In genomic region chr17:45221081-45221996, GRCh38 we compare ENCODE assay signal across 8 cellular contexts. TPM values are rescaled to one million over a fixed set of nuclear protein-coding genes. Genes with fewer than 3 reads are reported as not detected.
DNase-seq lines count a peak whose midpoint lies in the region; ATAC-seq, FAIRE-seq and TF ChIP-seq lines count a peak whose summit lies in the region.

Gene FMNL1 (plus strand): TSS chr17:45221885. CDS start chr17:45222125, 240 bp downstream.

- TF ChIP-seq CTCF in pancreas (IDR thresholded peaks at IDR 0.05): no peak

- 4 to 6% methylated on average over 40 to 95 of the region's 95 CpGs for WGBS in pancreas, 2 donors

- H3K36me3 ChIP-seq in pancreas: no peaks in the 10 kb centered on the region

- ATAC-seq in Right ventricle myocardium inferior (peak; percentile 33), pancreas (peak in 3 of 4 donors; percentile 15 to 58 (median 32))

- no peaks in the 10 kb centered on the region for H3K9me3 ChIP-seq in pancreas

- DNase-seq in NCI-H748 (lab: John Stamatoyannopoulos, UW; ENCODE audit: unreplicated experiment) (peak; percentile 59), NCI-H748 treated with DMSO at 0.1 percent for 48 hours (lab: John Stamatoyannopoulos, UW) (no peak), NOMO-1 treated with dmso at 0.1 percent for 144 hours (lab: John Stamatoyannopoulos, UW; ENCODE audit: unreplicated experiment) (peak; percentile 70), Right ventricle myocardium inferior (ENCODE audit: missing footprints) (peak; percentile 92), pancreas (peak in 1 of 6 donors; percentile 72), pons (ENCODE audit: low spot score) (no peak), NCI-H1694 (lab: John Stamatoyannopoulos, UW) (no peak)
- DNase-seq in activated effector memory CD4-positive, alpha-beta T cell treated with Interleukin-2 at 50 U/mL for 16 hours: peak; percentile 61

- H3K27ac ChIP-seq in pancreas: peak within 1 kb of the TSS in 1 of 4 donors; percentile 23

- FAIRE-seq in pancreas (lab: Jason Lieb, UNC): no peak

- intact Hi-C loops in Right ventricle myocardium inferior (cut with DNase I) (loop anchor here (5.0 kb wide), 2 partner anchors 41 to 56 kb away; partner anchors contain the start of gene SPATA32), pancreas (cut with DNase I) (loop anchor here in 2 of 3 donors (5.0 to 10.0 kb wide), 2 partner anchors 166 to 603 kb away; no protein-coding TSS in a partner anchor)

- H3K27me3 ChIP-seq in pancreas: no peaks in the 10 kb centered on the region

- peak within 1 kb of the TSS; percentile 45 to 61 (median 58) for H3K4me3 ChIP-seq in pancreas

- peaks cover 0 to 5% (median 0%) of the 10 kb centered on the region in 3 donors for H3K4me1 ChIP-seq in pancreas

RNA-seq across cellular contexts. Expression of gene FMNL1, which starts in this region (rescaled TPM):
- total RNA-seq in Right ventricle myocardium inferior (13.7 TPM), pancreas (10 to 100 TPM in 2 of 6 donors, 1 to 10 TPM in 4; 1.9 to 22.1 (median 4.6) TPM)
- 1 to 10 TPM; 5.2 to 7.0 TPM for polyA plus RNA-seq in pancreas

Comparison
In these comparisons a context has a peak if more than half of its experiments do, and no peak if none do; other contexts are left out.
1. DNase-seq: peak in NCI-H748 (single experiment), NOMO-1 treated with dmso at 0.1 percent for 144 hours (single experiment), activated effector memory CD4-positive, alpha-beta T cell treated with Interleukin-2 at 50 U/mL for 16 hours (single experiment) and Right ventricle myocardium inferior (single experiment); none in NCI-H748 treated with DMSO at 0.1 percent for 48 hours (single experiment), pons (single experiment) and NCI-H1694 (single experiment).